Comparison of ENCODE assay signal across 16 cellular contexts in the genomic region with DNA sequence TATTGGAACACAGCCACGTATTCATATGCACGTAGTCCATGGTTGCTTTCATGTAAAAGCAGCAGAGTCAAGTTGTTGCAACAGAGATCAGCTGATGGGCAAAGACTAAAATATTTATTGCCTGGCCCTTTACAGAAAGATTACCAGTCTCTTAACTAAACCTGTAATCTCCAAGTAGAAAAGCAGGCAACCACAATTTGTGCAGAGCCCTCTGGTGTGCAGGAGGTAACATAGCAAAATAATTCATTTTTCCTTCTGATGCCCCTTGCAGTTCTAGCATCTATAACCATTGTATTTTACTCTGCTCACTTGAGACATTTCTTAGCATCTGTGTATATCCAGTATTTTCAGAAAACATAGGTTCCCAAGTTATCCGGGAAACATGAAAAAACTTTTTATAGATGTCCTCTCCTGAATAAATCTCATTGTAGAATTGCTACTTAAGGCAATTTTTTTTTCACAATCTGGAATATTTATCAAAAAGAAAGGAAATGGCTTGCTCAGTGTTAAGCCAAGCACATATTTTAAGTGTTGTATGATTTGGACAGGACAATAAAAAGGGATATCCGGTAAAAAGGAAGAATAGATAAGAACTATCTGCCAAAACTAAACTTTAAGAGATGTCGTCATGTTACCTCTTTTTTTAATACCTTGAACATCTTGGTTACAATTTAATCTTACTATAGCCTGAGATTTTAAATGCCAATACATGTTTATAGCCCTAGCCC.
A peak's percentile ranks its signal among the peaks of the same experiment; 100 is the strongest.
DNase-seq lines count a peak whose midpoint lies in the region; ATAC-seq and TF ChIP-seq lines count a peak whose summit lies in the region.
"Had no signal": no experiment of that assay in that cellular context is flagged by ENCODE, and none has a peak within 500 bp of the region (broad histone marks: within the 10 kb centered on the region; RNA-seq: fewer than 3 reads in every experiment).

No MANE protein-coding gene starts in this region.

- no peak overlapping the region for H3K27ac Mint-ChIP-seq in endodermal cell
- no peak overlapping the region for H3K27ac Mint-ChIP-seq in activated naive CD8-positive, alpha-beta T cell treated with anti-CD3 and anti-CD28 coated beads, Interleukin-2, amount 50 U/mL, for 24 hours
- H3K27ac Mint-ChIP-seq: CD14-positive monocyte had no signal

- H3K79me2 ChIP-seq in Karpas-422 (ENCODE audit: low read length): no peaks in the 10 kb centered on the region

- H3K4me1 ChIP-seq in Karpas-422 (ENCODE audit: low read length) (no peaks in the 10 kb centered on the region), endodermal cell (ENCODE audit: control insufficient read depth, insufficient read depth, low read length) (no peaks in the 10 kb centered on the region)
- H3K4me1 ChIP-seq: A549 had no signal

- H3K9me2 ChIP-seq in Karpas-422 (replicated peaks; ENCODE audit: insufficient read depth, low read length): no peaks in the 10 kb centered on the region

- ATAC-seq in HG02938 (IDR thresholded peaks at IDR 0.05; ENCODE audit: unreplicated experiment): no peak
- no peak for ATAC-seq in activated naive CD8-positive, alpha-beta T cell treated with anti-CD3 and anti-CD28 coated beads, Interleukin-2, amount 50 U/mL, for 24 hours
- ATAC-seq: A549 had no signal

- peaks cover 5% of the 10 kb centered on the region for H3K27me3 Mint-ChIP-seq in endodermal cell (ENCODE audit: insufficient read depth)
- H3K27me3 Mint-ChIP-seq in activated naive CD8-positive, alpha-beta T cell treated with anti-CD3 and anti-CD28 coated beads, Interleukin-2, amount 50 U/mL, for 24 hours: peaks cover 7% of the 10 kb centered on the region

- no peaks in the 10 kb centered on the region for H4K20me1 ChIP-seq in Karpas-422 (ENCODE audit: insufficient read depth, low read depth, low read length)

- H3K27me3 ChIP-seq in Karpas-422 (ENCODE audit: low read length): no peaks in the 10 kb centered on the region
- H3K27me3 ChIP-seq in endodermal cell (ENCODE audit: control insufficient read depth, insufficient read depth, low read length, poor library complexity, severe bottlenecking): no peaks in the 10 kb centered on the region

- H2AFZ ChIP-seq in Karpas-422 (ENCODE audit: low read length): no peak overlapping the region

- TF ChIP-seq CTCF in endodermal cell (conservative IDR thresholded peaks at IDR 0.05) (peak; percentile 38), retinal pigment epithelial cell (conservative IDR thresholded peaks at IDR 0.05; ENCODE audit: low read depth, low read length) (peak; percentile 45)

- no peak overlapping the region for H3K4me2 ChIP-seq in Karpas-422 (ENCODE audit: low read depth, low read length, poor library complexity, severe bottlenecking)
- H3K4me2 ChIP-seq: A549 had no signal

- no peaks in the 10 kb centered on the region for H3K4me1 Mint-ChIP-seq in endodermal cell
- no peaks in the 10 kb centered on the region for H3K4me1 Mint-ChIP-seq in activated naive CD8-positive, alpha-beta T cell treated with anti-CD3 and anti-CD28 coated beads, Interleukin-2, amount 50 U/mL, for 24 hours
- H3K4me1 Mint-ChIP-seq: CD14-positive monocyte had no signal

- H3K9ac ChIP-seq in Karpas-422 (ENCODE audit: low read length): no peak overlapping the region
- no peak overlapping the region for H3K9ac ChIP-seq in endodermal cell (ENCODE audit: extremely low read depth, low read length, poor library complexity, severe bottlenecking)

- no peak overlapping the region for H3K4me3 Mint-ChIP-seq in endodermal cell
- H3K4me3 Mint-ChIP-seq in activated naive CD8-positive, alpha-beta T cell treated with anti-CD3 and anti-CD28 coated beads, Interleukin-2, amount 50 U/mL, for 24 hours: no peak overlapping the region
- H3K4me3 Mint-ChIP-seq: CD14-positive monocyte had no signal

- H3K9me3 Mint-ChIP-seq in endodermal cell: no peaks in the 10 kb centered on the region
- no peaks in the 10 kb centered on the region for H3K9me3 Mint-ChIP-seq in activated naive CD8-positive, alpha-beta T cell treated with anti-CD3 and anti-CD28 coated beads, Interleukin-2, amount 50 U/mL, for 24 hours

- H3K36me3 ChIP-seq in Karpas-422 (ENCODE audit: insufficient read depth, low read length) (no peaks in the 10 kb centered on the region), endodermal cell (ENCODE audit: control insufficient read depth, insufficient read depth, low read length) (no peaks in the 10 kb centered on the region)

- peak; percentile 8 for DNase-seq in NCI-H748 (lab: John Stamatoyannopoulos, UW; ENCODE audit: unreplicated experiment)
- DNase-seq in NCI-H748 treated with DMSO at 0.1 percent for 48 hours (lab: John Stamatoyannopoulos, UW): no peak
- peak; percentile 55 for DNase-seq in Karpas-422
- DNase-seq in endodermal cell: no peak
- no peak for DNase-seq in retinal pigment epithelial cell (ENCODE audit: low read depth)
- no peak for DNase-seq in activated naive CD8-positive, alpha-beta T cell treated with anti-CD3 and anti-CD28 coated beads, Interleukin-2, amount 50 U/mL, for 24 hours
- DNase-seq in hypothalamus (lab: John Stamatoyannopoulos, UW): no peak
- DNase-seq: activated naive CD4-positive, alpha-beta T cell; aorta; DMS153; GOT3; NCI-H1092; NCI-H524 treated with DMSO at 0.1 percent for 48 hours had no signal

- H3K4me3 ChIP-seq in Karpas-422 (ENCODE audit: low read length): no peak overlapping the region
- no peak overlapping the region for H3K4me3 ChIP-seq in endodermal cell (ENCODE audit: low read length)
- no peak overlapping the region for H3K4me3 ChIP-seq in retinal pigment epithelial cell (ENCODE audit: low read length)
- H3K4me3 ChIP-seq: A549 had no signal

- H3K27ac ChIP-seq in Karpas-422 (ENCODE audit: low read length) (no peak overlapping the region), endodermal cell (ENCODE audit: low read depth, low read length) (no peak overlapping the region)
- H3K27ac ChIP-seq: A549 had no signal

- WGBS in endodermal cell (ENCODE audit: insufficient coverage in 1 of 2, insufficient read length in 1 of 2), 2 experiments: 84 to 87% methylated on average over 4 to 5 of the region's 5 CpGs

- H3K36me3 Mint-ChIP-seq in endodermal cell (ENCODE audit: low read depth): no peaks in the 10 kb centered on the region
- no peaks in the 10 kb centered on the region for H3K36me3 Mint-ChIP-seq in activated naive CD8-positive, alpha-beta T cell treated with anti-CD3 and anti-CD28 coated beads, Interleukin-2, amount 50 U/mL, for 24 hours (ENCODE audit: low read depth)
- H3K36me3 Mint-ChIP-seq: CD14-positive monocyte had no signal

- H3K9me3 ChIP-seq in Karpas-422 (ENCODE audit: low read length): no peaks in the 10 kb centered on the region
- no peaks in the 10 kb centered on the region for H3K9me3 ChIP-seq in endodermal cell (ENCODE audit: control insufficient read depth, low read length)
- H3K9me3 ChIP-seq: A549 had no signal

Comparison
In these comparisons a context has a peak if more than half of its experiments do, and no peak if none do; other contexts are left out.
1. DNase-seq: peak in NCI-H748 (single experiment) and Karpas-422 (single experiment); none in NCI-H748 treated with DMSO at 0.1 percent for 48 hours (single experiment), endodermal cell (single experiment), retinal pigment epithelial cell (single experiment), activated naive CD8-positive, alpha-beta T cell treated with anti-CD3 and anti-CD28 coated beads, Interleukin-2, amount 50 U/mL, for 24 hours (single experiment) and hypothalamus (0 of 51).